ENCODE assay signal across 1 cellular context in the genomic region with DNA sequence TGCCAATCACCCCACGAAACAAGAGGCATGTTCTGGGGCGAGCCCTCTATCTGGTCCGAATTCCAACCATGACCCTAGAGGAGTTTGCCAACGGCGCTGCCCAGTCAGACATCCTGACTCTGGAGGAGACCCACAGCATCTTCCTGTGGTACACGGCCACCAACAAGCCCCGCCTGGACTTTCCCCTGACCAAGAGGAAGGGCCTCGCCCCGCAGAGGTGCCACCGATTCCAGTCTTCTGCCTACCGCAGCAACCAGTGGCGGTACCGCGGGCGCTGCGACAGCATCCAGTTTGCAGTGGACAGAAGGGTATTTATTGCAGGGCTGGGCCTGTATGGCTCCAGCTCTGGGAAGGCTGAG.
TF ChIP-seq lines count a peak whose summit lies in the region.

No MANE protein-coding gene starts in this region.

TF ChIP-seq in GM23338, 12 proteins besides CTCF, POLR2A, EP300 and RAD21 (continued from another document):
- TF ChIP-seq ZNF462 (CRISPR knock-in tag; IDR thresholded peaks at IDR 0.05): no peak
- no peak for TF ChIP-seq JUNB (IDR thresholded peaks at IDR 0.05; ENCODE audit: unreplicated experiment)
- no peak for TF ChIP-seq STAT1 (IDR thresholded peaks at IDR 0.05; ENCODE audit: unreplicated experiment)
- TF ChIP-seq EZH2 (IDR thresholded peaks at IDR 0.05; ENCODE audit: low read depth, unreplicated experiment): no peak
- TF ChIP-seq ZNF114 (CRISPR knock-in tag; IDR thresholded peaks at IDR 0.05): no peak
- TF ChIP-seq CREB1 (CRISPR knock-in tag; IDR thresholded peaks at IDR 0.05; ENCODE audit: low read depth): no peak
- no peak for TF ChIP-seq POLR2AphosphoS5 (IDR thresholded peaks at IDR 0.05; ENCODE audit: low read depth)
